ENCODE assay signal across 22 cellular contexts in the genomic region with DNA sequence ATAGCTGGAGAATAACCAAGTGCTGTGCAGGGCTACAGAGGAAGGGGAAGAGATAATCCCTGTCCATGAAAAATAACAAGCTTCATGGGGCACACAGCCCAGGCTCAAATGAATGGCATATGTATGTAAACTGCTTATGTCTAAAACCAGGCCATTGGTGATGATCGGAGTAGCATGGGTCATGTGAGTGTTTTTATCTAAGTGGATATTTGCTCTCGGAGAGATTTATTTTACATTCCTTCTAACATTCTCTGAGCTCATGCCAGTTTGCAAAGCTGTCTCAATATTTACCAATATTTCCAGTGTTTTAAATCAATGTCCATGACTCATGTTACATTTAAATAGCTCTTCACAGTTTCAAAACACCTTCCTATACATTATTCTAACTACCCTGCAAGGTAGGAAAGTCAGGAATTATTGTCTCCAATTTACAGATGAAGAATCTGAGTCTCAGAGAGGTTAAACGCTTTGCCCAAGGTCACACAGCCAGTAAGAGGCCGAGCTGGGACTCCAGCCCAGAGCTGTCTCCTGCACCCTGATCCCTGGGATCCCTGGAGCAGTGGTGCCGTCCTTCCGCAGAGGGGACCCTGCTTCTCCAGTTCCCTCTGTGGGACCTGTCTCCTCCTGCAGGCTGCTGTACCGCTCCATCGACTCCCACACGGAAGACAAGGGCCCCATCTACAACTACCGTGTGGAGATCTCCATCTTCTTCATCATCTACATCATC.
"Had no signal": no experiment of that assay in that cellular context is flagged by ENCODE, and none has a peak within 500 bp of the region (broad histone marks: within the 10 kb centered on the region; RNA-seq: fewer than 3 reads in every experiment).

No MANE protein-coding gene starts in this region.

- H3K27ac ChIP-seq: heart left ventricle, ovary, prostate gland, skin epidermis, testis, tibial nerve, upper lobe of right lung had no signal

- H3K36me3 Mint-ChIP-seq: naive thymus-derived CD8-positive, alpha-beta T cell had no signal

- H3K9me3 Mint-ChIP-seq: endodermal cell; naive thymus-derived CD8-positive, alpha-beta T cell had no signal

- FAIRE-seq: endothelial cell of umbilical vein, frontal cortex, islet of Langerhans had no signal

- H3K4me3 Mint-ChIP-seq: endodermal cell; naive thymus-derived CD8-positive, alpha-beta T cell had no signal

- ATAC-seq: heart left ventricle; left lobe of liver; mucosa of descending colon; naive thymus-derived CD8-positive, alpha-beta T cell; sciatic nerve; upper lobe of right lung had no signal

- H3K27ac Mint-ChIP-seq: endodermal cell; naive thymus-derived CD8-positive, alpha-beta T cell had no signal

- H3K4me3 ChIP-seq: coronary artery, heart left ventricle, mucosa of descending colon, ovary, prostate gland, skin epidermis, testis, tibial nerve, upper lobe of right lung had no signal

- DNase-seq: cerebellar nuclear complex; effector CD4-positive, alpha-beta T cell; endodermal cell; erythroblast; hippocampal formation; mucosa of descending colon; naive thymus-derived CD8-positive, alpha-beta T cell; ovary; stimulated activated CD4-positive, alpha-beta T cell treated with anti-CD3 and anti-CD28 coated beads, Interleukin-2, amount 100 ng/mL, for 24 hours; stimulated activated naive CD4-positive, alpha-beta T cell; testis; upper lobe of right lung had no signal
